18 cellular contexts compared by ENCODE assay signal in genomic region chr21:43303240-43304178, GRCh38.
DNase-seq lines count a peak whose midpoint lies in the region; ATAC-seq and TF ChIP-seq lines count a peak whose summit lies in the region.
"Had no signal": no experiment of that assay in that cellular context is flagged by ENCODE, and none has a peak within 500 bp of the region (broad histone marks: within the 10 kb centered on the region; RNA-seq: fewer than 3 reads in every experiment).

No MANE protein-coding gene starts in this region.

- no peak overlapping the region for H3K9ac ChIP-seq in colonic mucosa (ENCODE audit: low read depth in 2 of 2, low read length in 2 of 2)

- no peak overlapping the region for H3K4me3 ChIP-seq in psoas muscle
- H3K4me3 ChIP-seq in colonic mucosa = no peak overlapping the region
- H3K4me3 ChIP-seq: PC-9 had no signal

- DNase-seq in NCI-H526 (lab: John Stamatoyannopoulos, UW) (peak; percentile 33 to 80), Right ventricle myocardium superior (peak; percentile 39), psoas muscle (peak; percentile 8 to 42), DMS114 treated with DMSO at 0.1 percent for 48 hours (lab: John Stamatoyannopoulos, UW; ENCODE audit: unreplicated experiment) (no peak), colonic mucosa (no peak)
- DNase-seq in activated T-helper 2 cell treated with anti-CD3 and anti-CD28 coated beads, Interferon-gamma antibody, Interleukin-2, Interleukin-4, amounts not matched to agents 10 μg/mL and 5 μg/mL and 100 μg/mL, durations not matched to agents 14 hours and 24 hours and 36 hours (ENCODE audit: low spot score) = no peak
- DNase-seq: activated CD4-positive, alpha-beta T cell treated with anti-CD3 and anti-CD28 coated beads, Interleukin-2, amount 50 U/mL, for 48 hours; activated T-cell treated with anti-CD3 and anti-CD28 coated beads, Interleukin-2, amount 50 U/mL, for 1 hour; dermis blood vessel endothelial cell; MV-4-11; NCI-H2029; NCI-H510A treated with DMSO at 0.1 percent for 48 hours; PC-9 had no signal

- no peak for ATAC-seq in Right ventricle myocardium superior (ENCODE audit: poor library complexity)
- no peak for ATAC-seq in psoas muscle
- ATAC-seq in GM21381 (IDR thresholded peaks at IDR 0.05; ENCODE audit: unreplicated experiment) = no peak
- ATAC-seq: activated naive CD4-positive, alpha-beta T cell treated with anti-CD3 and anti-CD28 coated beads, Interleukin-2, amount 50 U/mL, for 72 hours; naive thymus-derived CD8-positive, alpha-beta T cell had no signal

- WGBS in psoas muscle, 3 donors = 74 to 85% (median 81%) methylated on average over 30 of the region's 30 CpGs

- H3K4me1 ChIP-seq in psoas muscle (no peaks in the 10 kb centered on the region), colonic mucosa (no peaks in the 10 kb centered on the region)

- H3K27ac ChIP-seq in C4-2B (peak overlapping the region; percentile 62), psoas muscle (no peak overlapping the region), colonic mucosa (no peak overlapping the region)
- H3K27ac ChIP-seq: PC-9 had no signal

- intact Hi-C loops in Right ventricle myocardium superior (cut with DNase I) (loop anchor here (5.0 kb wide), 1 partner anchor 49 kb away; no protein-coding TSS in a partner anchor), psoas muscle (cut with DNase I) (no loop called here), colonic mucosa (cut with DNase I) (no loop called here)
- intact Hi-C loops in activated T-helper 2 cell treated with anti-CD3 and anti-CD28 coated beads, Interferon-gamma antibody, Interleukin-2, Interleukin-4, amounts not matched to agents 10 μg/mL and 5 μg/mL and 100 μg/mL, durations not matched to agents 14 hours and 24 hours and 36 hours (cut with micrococcal nuclease) = no loop called here

- H3K27ac Mint-ChIP-seq in activated T-helper 2 cell treated with anti-CD3 and anti-CD28 coated beads, Interferon-gamma antibody, Interleukin-2, Interleukin-4, amounts not matched to agents 10 μg/mL and 5 μg/mL and 100 μg/mL, durations not matched to agents 14 hours and 24 hours and 36 hours = no peak overlapping the region
- H3K27ac Mint-ChIP-seq: memory B cell had no signal

- H3K9me3 ChIP-seq in psoas muscle (no peaks in the 10 kb centered on the region), colonic mucosa (no peaks in the 10 kb centered on the region)

- peaks cover 0 to 13% (median 3%) of the 10 kb centered on the region in 3 donors for H3K27me3 ChIP-seq in psoas muscle (ENCODE audit: insufficient read depth in 3 of 3, low read length in 2 of 3)
- no peaks in the 10 kb centered on the region for H3K27me3 ChIP-seq in colonic mucosa

- no peak overlapping the region for H3K4me3 Mint-ChIP-seq in activated T-helper 2 cell treated with anti-CD3 and anti-CD28 coated beads, Interferon-gamma antibody, Interleukin-2, Interleukin-4, amounts not matched to agents 10 μg/mL and 5 μg/mL and 100 μg/mL, durations not matched to agents 14 hours and 24 hours and 36 hours (ENCODE audit: low read depth)
- H3K4me3 Mint-ChIP-seq: memory B cell; naive thymus-derived CD8-positive, alpha-beta T cell had no signal

- H3K4me1 Mint-ChIP-seq in activated T-helper 2 cell treated with anti-CD3 and anti-CD28 coated beads, Interferon-gamma antibody, Interleukin-2, Interleukin-4, amounts not matched to agents 10 μg/mL and 5 μg/mL and 100 μg/mL, durations not matched to agents 14 hours and 24 hours and 36 hours (ENCODE audit: low read depth) = peaks cover 7% of the 10 kb centered on the region

- H3K9me3 Mint-ChIP-seq in activated T-helper 2 cell treated with anti-CD3 and anti-CD28 coated beads, Interferon-gamma antibody, Interleukin-2, Interleukin-4, amounts not matched to agents 10 μg/mL and 5 μg/mL and 100 μg/mL, durations not matched to agents 14 hours and 24 hours and 36 hours = no peaks in the 10 kb centered on the region
- H3K9me3 Mint-ChIP-seq: activated naive CD4-positive, alpha-beta T cell treated with anti-CD3 and anti-CD28 coated beads, Interleukin-2, amount 50 U/mL, for 72 hours; memory B cell; naive thymus-derived CD8-positive, alpha-beta T cell had no signal

- H3K36me3 Mint-ChIP-seq in activated T-helper 2 cell treated with anti-CD3 and anti-CD28 coated beads, Interferon-gamma antibody, Interleukin-2, Interleukin-4, amounts not matched to agents 10 μg/mL and 5 μg/mL and 100 μg/mL, durations not matched to agents 14 hours and 24 hours and 36 hours (ENCODE audit: low read depth) = no peaks in the 10 kb centered on the region
- H3K36me3 Mint-ChIP-seq: activated naive CD4-positive, alpha-beta T cell treated with anti-CD3 and anti-CD28 coated beads, Interleukin-2, amount 50 U/mL, for 72 hours; memory B cell; naive thymus-derived CD8-positive, alpha-beta T cell had no signal

- TF ChIP-seq CTCF in C4-2B (conservative IDR thresholded peaks at IDR 0.05) (no peak), psoas muscle (IDR thresholded peaks at IDR 0.05) (no peak), colonic mucosa (IDR thresholded peaks at IDR 0.05) (no peak)

- H3K36me3 ChIP-seq in psoas muscle (ENCODE audit: insufficient read depth in 1 of 2, low read depth in 1 of 2) (no peaks in the 10 kb centered on the region), colonic mucosa (no peaks in the 10 kb centered on the region)

- no peaks in the 10 kb centered on the region for H3K27me3 Mint-ChIP-seq in activated T-helper 2 cell treated with anti-CD3 and anti-CD28 coated beads, Interferon-gamma antibody, Interleukin-2, Interleukin-4, amounts not matched to agents 10 μg/mL and 5 μg/mL and 100 μg/mL, durations not matched to agents 14 hours and 24 hours and 36 hours (ENCODE audit: low read depth)

Comparison
In these comparisons a context has a peak if more than half of its experiments do, and no peak if none do; other contexts are left out.
1. DNase-seq: peak in NCI-H526 (2 of 2), Right ventricle myocardium superior (single experiment) and psoas muscle (2 of 2); none in activated T-helper 2 cell treated with anti-CD3 and anti-CD28 coated beads, Interferon-gamma antibody, Interleukin-2, Interleukin-4, amounts not matched to agents 10 μg/mL and 5 μg/mL and 100 μg/mL, durations not matched to agents 14 hours and 24 hours and 36 hours (single experiment), DMS114 treated with DMSO at 0.1 percent for 48 hours (single experiment) and colonic mucosa (single experiment).